In genomic region chr2:151238527-151239487, GRCh38 we compare ENCODE assay signal across 9 cellular contexts. TPM values are rescaled to one million over a fixed set of nuclear protein-coding genes. Genes with fewer than 3 reads are reported as not detected.
DNase-seq lines count a peak whose midpoint lies in the region; ATAC-seq and TF ChIP-seq lines count a peak whose summit lies in the region.
"Had no signal": no experiment of that assay in that cellular context is flagged by ENCODE, and none has a peak within 500 bp of the region (broad histone marks: within the 10 kb centered on the region; RNA-seq: fewer than 3 reads in every experiment).

No MANE protein-coding gene starts in this region.

- POLR2A ChIA-PET in activated CD4-positive, alpha-beta T cell treated with anti-CD3 and anti-CD28 coated beads, Interleukin-2, amount 10 ng/mL, durations not matched to agents 7 days and 5 days (lab: Charles Lee) = no interaction called here

- H3K27ac ChIP-seq in neutrophil = no peak overlapping the region

- no peaks in the 10 kb centered on the region for H3K4me1 ChIP-seq in neutrophil (ENCODE audit: control insufficient read depth in 1 of 2, insufficient read depth in 1 of 2, low read depth in 1 of 2, low read length in 1 of 2)

- peak; percentile 79 for TF ChIP-seq CTCF in fibroblast of the aortic adventitia (IDR thresholded peaks at IDR 0.05; ENCODE audit: insufficient read depth, low read length)
- TF ChIP-seq CTCF in neutrophil (IDR thresholded peaks at IDR 0.05) = peak; percentile 73

- H3K9me3 ChIP-seq in neutrophil = no peaks in the 10 kb centered on the region

- no peak overlapping the region for H3K4me3 Mint-ChIP-seq in activated CD4-positive, alpha-beta T cell treated with anti-CD3 and anti-CD28 coated beads, Interleukin-2, amount 10 ng/mL, durations not matched to agents 7 days and 5 days
- H3K4me3 Mint-ChIP-seq: activated naive CD4-positive, alpha-beta T cell treated with anti-CD3 and anti-CD28 coated beads, Interleukin-2, amount 50 U/mL, for 24 hours had no signal

- no peak overlapping the region for H3K27ac Mint-ChIP-seq in activated CD4-positive, alpha-beta T cell treated with anti-CD3 and anti-CD28 coated beads, Interleukin-2, amount 10 ng/mL, durations not matched to agents 7 days and 5 days
- H3K27ac Mint-ChIP-seq: activated naive CD4-positive, alpha-beta T cell treated with anti-CD3 and anti-CD28 coated beads, Interleukin-2, amount 50 U/mL, for 24 hours had no signal

- no peaks in the 10 kb centered on the region for H3K9me3 Mint-ChIP-seq in activated CD4-positive, alpha-beta T cell treated with anti-CD3 and anti-CD28 coated beads, Interleukin-2, amount 10 ng/mL, durations not matched to agents 7 days and 5 days
- H3K9me3 Mint-ChIP-seq: activated naive CD4-positive, alpha-beta T cell treated with anti-CD3 and anti-CD28 coated beads, Interleukin-2, amount 50 U/mL, for 24 hours had no signal

- peaks cover 6% of the 10 kb centered on the region for H3K27me3 ChIP-seq in neutrophil

- DNase-seq in DMS153 treated with DMSO at 0.1 percent for 48 hours (lab: John Stamatoyannopoulos, UW; ENCODE audit: unreplicated experiment) = peak; percentile 32
- DNase-seq in NCI-H524 treated with DMSO at 0.1 percent for 48 hours (lab: John Stamatoyannopoulos, UW) = peak; percentile 9
- DNase-seq in activated CD4-positive, alpha-beta T cell treated with anti-CD3 and anti-CD28 coated beads, Interleukin-2, amount 10 ng/mL, durations not matched to agents 7 days and 5 days = peak; percentile 47
- peak; percentile 95 for DNase-seq in fibroblast of the aortic adventitia (ENCODE audit: low read depth)
- no peak for DNase-seq in UCSD-AML1 (lab: John Stamatoyannopoulos, UW; ENCODE audit: unreplicated experiment)

- peaks cover 9% of the 10 kb centered on the region for H3K27me3 Mint-ChIP-seq in activated CD4-positive, alpha-beta T cell treated with anti-CD3 and anti-CD28 coated beads, Interleukin-2, amount 10 ng/mL, durations not matched to agents 7 days and 5 days
- H3K27me3 Mint-ChIP-seq: activated naive CD4-positive, alpha-beta T cell treated with anti-CD3 and anti-CD28 coated beads, Interleukin-2, amount 50 U/mL, for 24 hours had no signal

- H3K4me3 ChIP-seq in fibroblast of the aortic adventitia (ENCODE audit: low read depth, low read length) (no peak overlapping the region), neutrophil (ENCODE audit: low read depth in 1 of 2, low read length in 1 of 2) (no peak overlapping the region)

- H3K36me3 ChIP-seq in neutrophil = no peaks in the 10 kb centered on the region

- H3K36me3 Mint-ChIP-seq in activated CD4-positive, alpha-beta T cell treated with anti-CD3 and anti-CD28 coated beads, Interleukin-2, amount 10 ng/mL, durations not matched to agents 7 days and 5 days (ENCODE audit: low read depth) = no peaks in the 10 kb centered on the region
- H3K36me3 Mint-ChIP-seq: activated naive CD4-positive, alpha-beta T cell treated with anti-CD3 and anti-CD28 coated beads, Interleukin-2, amount 50 U/mL, for 24 hours had no signal

- CTCF ChIA-PET in activated CD4-positive, alpha-beta T cell treated with anti-CD3 and anti-CD28 coated beads, Interleukin-2, amount 10 ng/mL, durations not matched to agents 7 days and 5 days (lab: Charles Lee) = interaction anchor here (1.0 to 1.6 kb wide), 6 partner anchors 9 to 1640 kb away, joined by 3 to 5 read pairs (median 4); no protein-coding TSS in a partner anchor

- peak; percentile 65 for ATAC-seq in GM19452 (IDR thresholded peaks at IDR 0.05; ENCODE audit: unreplicated experiment)
- ATAC-seq in HG03520 (IDR thresholded peaks at IDR 0.05; ENCODE audit: unreplicated experiment) = peak; percentile 72

- H3K4me1 Mint-ChIP-seq in activated CD4-positive, alpha-beta T cell treated with anti-CD3 and anti-CD28 coated beads, Interleukin-2, amount 10 ng/mL, durations not matched to agents 7 days and 5 days = peaks cover 2% of the 10 kb centered on the region
- H3K4me1 Mint-ChIP-seq: activated naive CD4-positive, alpha-beta T cell treated with anti-CD3 and anti-CD28 coated beads, Interleukin-2, amount 50 U/mL, for 24 hours had no signal

RNA-seq across cellular contexts. Expression of gene RBM43, which starts 22.9 kb away (rescaled TPM):
- 1 to 10 TPM; 6.9 to 8.2 TPM for total RNA-seq in activated CD4-positive, alpha-beta T cell treated with anti-CD3 and anti-CD28 coated beads, Interleukin-2, amount 10 ng/mL, durations not matched to agents 7 days and 5 days
- 11.9 and 14.3 TPM in 2 replicates for total RNA-seq in fibroblast of the aortic adventitia (ENCODE audit: low replicate concordance)

RNA-seq across cellular contexts. Expression of gene NMI, which starts 50.7 kb away (rescaled TPM):
- 10 to 100 TPM; 71.6 to 80.7 TPM for total RNA-seq in activated CD4-positive, alpha-beta T cell treated with anti-CD3 and anti-CD28 coated beads, Interleukin-2, amount 10 ng/mL, durations not matched to agents 7 days and 5 days
- 22.9 and 24.9 TPM in 2 replicates for total RNA-seq in fibroblast of the aortic adventitia (ENCODE audit: low replicate concordance)
